6 cellular contexts compared by ENCODE assay signal in genomic region chr1:50716455-50716854, GRCh38.
DNase-seq lines count a peak whose midpoint lies in the region; ATAC-seq, FAIRE-seq and TF ChIP-seq lines count a peak whose summit lies in the region.
"Not testable (repeated sequence)": the region's sequence is repeated elsewhere in the genome, so short reads cannot be mapped to it uniquely, and the experiment has no call there.

No MANE protein-coding gene starts in this region.

- in situ Hi-C loops in K562 (cut with MboI) = not testable (repeated sequence)

- not testable (repeated sequence) for TF ChIP-seq EP300 in K562 (IDR thresholded peaks at IDR 0.05; ENCODE audit: low read length)

- H3K27me3 Mint-ChIP-seq in WTC11 (ENCODE audit: low read depth) = not testable (repeated sequence)

- H3K27ac Mint-ChIP-seq in WTC11 = not testable (repeated sequence)

- H3K4me1 Mint-ChIP-seq in WTC11 = peaks cover 23% of the 10 kb centered on the region

- not testable (repeated sequence) for H3K79me2 ChIP-seq in K562 (ENCODE audit: control insufficient read depth, insufficient read depth, low read length)

- H3K4me3 ChIP-seq in K562, dorsolateral prefrontal cortex: not testable (repeated sequence)

- peaks cover 12% of the 10 kb centered on the region for H3K9me3 Mint-ChIP-seq in WTC11

- not testable (repeated sequence) for FAIRE-seq in K562 (lab: Jason Lieb, UNC)

- not testable (repeated sequence) for H3K4me2 ChIP-seq in K562 (ENCODE audit: insufficient read depth, low read length)

- H3K9me1 ChIP-seq in K562 (ENCODE audit: control insufficient read depth, insufficient read depth, low read length) = not testable (repeated sequence)

- not testable (repeated sequence) for BruUV-seq in K562 (replicated peaks; lab: Mats Ljungman, UMichigan)

- not testable (repeated sequence) for H3K4me3 Mint-ChIP-seq in WTC11

- POLR2A ChIA-PET in WTC11 (lab: Charles Lee) = not testable (repeated sequence)
- POLR2A ChIA-PET in K562 (lab: Yijun Ruan, JAX) = interaction anchor here (1.8 kb wide), 1 partner anchor 8 kb away, joined by 6 read pairs; no protein-coding TSS in a partner anchor

- H3K4me1 ChIP-seq in K562 (replicated peaks in 1 of 2; ENCODE audit: control insufficient read depth in 2 of 2, insufficient read depth in 2 of 2, low read length in 2 of 2) = peaks cover 8 to 19% of the 10 kb centered on the region in 2 experiments; a peak in 4 of 5 replicates

- H3K36me3 Mint-ChIP-seq in WTC11 = not testable (repeated sequence)

- peak; percentile 10 for DNase-seq in NAMALWA (ENCODE audit: low spot score)
- not testable (repeated sequence) for DNase-seq in WTC11 (ENCODE audit: low spot score); K562 (ENCODE audit: extremely low read depth in 1 of 4, low spot score in 3 of 4); dorsolateral prefrontal cortex

- not testable (repeated sequence) for TF ChIP-seq CTCF in WTC11 (IDR thresholded peaks at IDR 0.05); K562 (IDR thresholded peaks at IDR 0.05 in 2 of 3, conservative IDR thresholded peaks at IDR 0.05 in 1 of 3; ENCODE audit: insufficient read depth in 2 of 3, low read depth in 1 of 3, low read length in 3 of 3); dorsolateral prefrontal cortex (IDR thresholded peaks at IDR 0.05 in 54 of 56, conservative IDR thresholded peaks at IDR 0.05 in 2 of 56; ENCODE audit: low read depth in 1 of 56, partially characterized antibody in 56 of 56)

- not testable (repeated sequence) for H3K9ac ChIP-seq in K562 (ENCODE audit: insufficient read depth in 1 of 2, low read depth in 2 of 2, low read length in 2 of 2)

- not testable (repeated sequence) for TF ChIP-seq RAD21 in K562 (CRISPR knock-in tag; conservative IDR thresholded peaks at IDR 0.05 in 1 of 2, IDR thresholded peaks at IDR 0.05 in 1 of 2)

- not testable (repeated sequence) for H2AFZ ChIP-seq in K562 (ENCODE audit: low read depth, low read length)

- H4K20me1 ChIP-seq in K562 (replicated peaks; ENCODE audit: control insufficient read depth, insufficient read depth, low read length) = not testable (repeated sequence)

- ATAC-seq in WTC11, K562: not testable (repeated sequence)

- H3K9me3 ChIP-seq in K562 (replicated peaks; ENCODE audit: control insufficient read depth, insufficient read depth, low read depth, low read length) = not testable (repeated sequence)

- WGBS in K562 (ENCODE audit: insufficient coverage, low coverage, missing lambda C conversion rate) = 96% methylated on average over 7 of the region's 7 CpGs

- not testable (repeated sequence) for H3K27me3 ChIP-seq in K562 (ENCODE audit: control insufficient read depth in 2 of 2, insufficient read depth in 2 of 2, low read length in 2 of 2); dorsolateral prefrontal cortex; layer of hippocampus (ENCODE audit: control insufficient read depth, insufficient read depth, low read length)

- peaks cover 21% of the 10 kb centered on the region; the same call in 2 of the 3 replicates for H3K36me3 ChIP-seq in K562 (ENCODE audit: control insufficient read depth, insufficient read depth, low read length)

- intact Hi-C loops in K562 (cut with micrococcal nuclease) = not testable (repeated sequence)
- intact Hi-C loops in dorsolateral prefrontal cortex (cut with DNase I) = loop anchor here in 1 of 2 donors (10.0 kb wide), 1 partner anchor 92 kb away; no protein-coding TSS in a partner anchor

- not testable (repeated sequence) for TF ChIP-seq POLR2A in K562 (conservative IDR thresholded peaks at IDR 0.05)

- H3K27ac ChIP-seq in K562 (ENCODE audit: extremely low read depth, low read depth, low read length) = not testable (repeated sequence)
- peak overlapping the region in 34 of 59 donors; percentile 17 to 94 (median 79) for H3K27ac ChIP-seq in dorsolateral prefrontal cortex
- H3K27ac ChIP-seq in layer of hippocampus (ENCODE audit: low read depth, low read length) = peak overlapping the region; percentile 42
- peak overlapping the region; percentile 73 for H3K27ac ChIP-seq in temporal lobe (ENCODE audit: low read depth, low read length)

- CTCF ChIA-PET in WTC11 (lab: Charles Lee) (interaction anchor here (0.6 to 1.7 kb wide), 3 partner anchors 12 to 96 kb away, joined by 3 to 5 read pairs (median 4); no protein-coding TSS in a partner anchor), K562 (lab: Yijun Ruan, JAX; ENCODE audit: low intra/inter-chr PET ratio) (interaction anchor here (0.6 kb wide), 1 partner anchor 13 kb away, joined by 3 read pairs; no protein-coding TSS in a partner anchor)

TF ChIP-seq in WTC11, 78 proteins besides CTCF, POLR2A, EP300 and RAD21:
- peak; percentile 53 for TF ChIP-seq NFYB (CRISPR knock-in tag; conservative IDR thresholded peaks at IDR 0.05; ENCODE audit: low read depth)

TF ChIP-seq in K562, 482 proteins besides CTCF, POLR2A, EP300 and RAD21:
- TF ChIP-seq FOS (IDR thresholded peaks at IDR 0.05; ENCODE audit: extremely low read depth, insufficient read length) (peak; percentile 10), NFYB (IDR thresholded peaks at IDR 0.05; ENCODE audit: extremely low read depth, insufficient read length) (peak; percentile 81), ZNF316 (IDR thresholded peaks at IDR 0.05) (peak; percentile 53), ASH1L (IDR thresholded peaks at IDR 0.05; ENCODE audit: borderline replicate concordance, low read depth, partially characterized antibody) (peak; percentile 76), RBM25 (IDR thresholded peaks at IDR 0.05; ENCODE audit: low read depth, low read length, severe bottlenecking) (peak; percentile 30), CC2D1A (IDR thresholded peaks at IDR 0.05) (peak; percentile 46; the same call in 1 of the 2 replicates)
TF ChIP-seq in K562: peak in this region for 6; not testable (repeated sequence) for 476.
